ENCODE assay signal across 7 cellular contexts in the genomic region with DNA sequence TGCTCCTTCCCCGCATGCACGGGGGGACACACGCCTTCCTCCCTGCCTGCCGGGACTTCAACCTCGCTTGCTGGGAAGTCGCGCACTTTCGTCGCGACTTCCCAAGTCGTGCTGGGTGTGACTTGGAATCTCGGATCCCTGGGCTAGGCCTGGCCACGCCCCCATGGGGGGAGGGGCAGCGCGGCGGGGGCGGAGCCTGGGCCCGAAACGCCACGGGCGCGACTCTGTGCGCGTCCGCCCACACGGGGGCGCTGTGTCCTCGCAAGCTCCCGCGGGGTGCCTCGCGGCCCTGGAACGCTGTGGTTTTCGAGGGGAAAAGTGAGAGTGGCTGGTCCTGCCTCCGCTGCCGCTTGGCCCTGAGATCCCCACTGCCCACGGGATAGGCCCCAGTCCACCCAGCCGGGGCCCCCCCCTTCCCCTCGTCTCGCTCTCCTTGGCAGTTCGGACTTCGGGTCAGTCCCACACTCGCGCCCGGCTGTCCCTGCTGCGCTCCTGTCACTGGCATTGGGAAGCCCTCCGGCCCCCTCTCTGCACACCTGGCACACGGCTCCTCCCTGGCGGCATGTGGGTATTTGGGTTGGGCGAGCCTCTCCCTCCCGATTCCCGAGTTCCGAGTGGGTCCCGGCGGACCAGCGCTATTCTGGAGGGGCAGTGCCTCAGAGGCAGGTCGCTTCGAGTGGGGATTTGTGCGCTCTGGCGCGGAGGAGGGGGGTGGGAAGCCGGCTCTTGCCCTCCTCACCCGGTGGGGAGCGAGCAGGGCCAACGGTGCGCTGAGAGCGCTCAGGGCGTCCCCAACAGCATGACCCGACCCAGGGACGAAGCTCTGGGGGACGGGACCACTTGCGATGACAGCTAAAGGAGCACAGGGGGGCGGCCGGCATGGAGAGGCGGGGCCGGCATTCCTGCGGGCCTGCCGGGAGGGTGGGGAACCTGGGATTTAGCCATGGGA. TPM values are rescaled to one million over a fixed set of nuclear protein-coding genes. Genes with fewer than 3 reads are reported as not detected.
DNase-seq lines count a peak whose midpoint lies in the region; ATAC-seq and TF ChIP-seq lines count a peak whose summit lies in the region.

No MANE protein-coding gene starts in this region.

- H3K4me1 ChIP-seq in adipocyte (ENCODE audit: control insufficient read depth, insufficient read depth, low read length) (peaks cover 57% of the 10 kb centered on the region), thyroid gland (peaks cover 8 to 29% of the 10 kb centered on the region in 2 donors)

- H3K9me3 ChIP-seq in adipocyte (ENCODE audit: control insufficient read depth, low read length) = no peaks in the 10 kb centered on the region
- H3K9me3 ChIP-seq in thyroid gland = no peaks in the 10 kb centered on the region

- TF ChIP-seq POLR2A in thyroid gland (IDR thresholded peaks at IDR 0.05) = peak in 1 of 2 donors; percentile 16

- no peak overlapping the region for H3K27ac ChIP-seq in thyroid gland

- peak; percentile 58 to 96 (median 86) for TF ChIP-seq CTCF in thyroid gland (IDR thresholded peaks at IDR 0.05)

- H3K9ac ChIP-seq in adipocyte (ENCODE audit: low read length) = peak overlapping the region; percentile 74

- H3K36me3 ChIP-seq in adipocyte (ENCODE audit: control insufficient read depth, insufficient read depth, low read length, severe bottlenecking) (peaks cover 30% of the 10 kb centered on the region), thyroid gland (peaks cover 9 to 17% of the 10 kb centered on the region in 2 donors)

- H3K4me3 ChIP-seq in adipocyte (ENCODE audit: low read length) (peak overlapping the region; percentile 69), thyroid gland (replicated peaks in 1 of 3) (peak overlapping the region in 2 of 3 donors; percentile 39 to 46)

- intact Hi-C loops in cardiac septum (cut with DNase I) = loop anchor here (5.0 kb wide), 1 partner anchor 47 kb away; a partner anchor contains a TSS
- intact Hi-C loops in thyroid gland (cut with DNase I) = loop anchor here (5.0 kb wide), 1 partner anchor 532 kb away; no protein-coding TSS in a partner anchor

- DNase-seq in SW 1271 (lab: John Stamatoyannopoulos, UW) (peak; percentile 24 to 48), adipocyte (ENCODE audit: low read depth) (peak; percentile 95), cardiac septum (ENCODE audit: low spot score) (peak; percentile 95), pons (ENCODE audit: low spot score) (peak; percentile 86), thyroid gland (peak; percentile 80 to 87)

- ATAC-seq in GM18867 (IDR thresholded peaks at IDR 0.05; ENCODE audit: unreplicated experiment) (peak; percentile 63), HG03460 (IDR thresholded peaks at IDR 0.05; ENCODE audit: unreplicated experiment) (peak; percentile 67)

- H3K27me3 ChIP-seq in adipocyte (replicated peaks; ENCODE audit: control insufficient read depth, insufficient read depth, low read length) = no peaks in the 10 kb centered on the region
- H3K27me3 ChIP-seq in thyroid gland = no peaks in the 10 kb centered on the region

- 4 to 8% methylated on average over 20 to 38 of the region's 78 CpGs for WGBS in thyroid gland, 2 donors

RNA-seq across cellular contexts. Expression of a gene that starts 23.6 kb away (rescaled TPM):
- total RNA-seq in cardiac septum (91.3 TPM), thyroid gland (100 to 1,000 TPM; 104 to 218 (median 165) TPM)

RNA-seq across cellular contexts. Expression of a gene that starts 47.8 kb away (rescaled TPM):
- total RNA-seq in cardiac septum = 19.7 TPM
- total RNA-seq in thyroid gland = 10 to 100 TPM; 23.4 to 44.1 (median 29.6) TPM

Comparison
In these comparisons a context has a peak if more than half of its experiments do, and no peak if none do; other contexts are left out.
1. DNase-seq: peak in every context shown above with its lines; median percentile 95 in adipocyte; 95 in cardiac septum; 86 in pons; 84 in thyroid gland; 36 in SW 1271.